In genomic region chr10:91022924-91023707, GRCh38 we compare ENCODE assay signal across 12 cellular contexts.
DNase-seq lines count a peak whose midpoint lies in the region; ATAC-seq and TF ChIP-seq lines count a peak whose summit lies in the region.
"Had no signal": no experiment of that assay in that cellular context is flagged by ENCODE, and none has a peak within 500 bp of the region (broad histone marks: within the 10 kb centered on the region; RNA-seq: fewer than 3 reads in every experiment).

No MANE protein-coding gene starts in this region.

- H3K4me1 Mint-ChIP-seq in brain, result peaks cover 51% of the 10 kb centered on the region
- peaks cover 0 to 5% (median 0%) of the 10 kb centered on the region in 4 donors for H3K4me1 Mint-ChIP-seq in naive thymus-derived CD8-positive, alpha-beta T cell
- H3K4me1 Mint-ChIP-seq: CD14-positive monocyte, immature natural killer cell had no signal

- no peaks in the 10 kb centered on the region for H3F3A ChIP-seq in neural cell (ENCODE audit: insufficient read depth, low read length, poor library complexity, severe bottlenecking)

- intact Hi-C loops in Right ventricle myocardium superior (cut with DNase I), result no loop called here
- intact Hi-C loops in upper lobe of right lung (cut with DNase I), result no loop called here

- H3K27me3 ChIP-seq in neural cell (ENCODE audit: insufficient read depth, low read depth, low read length), result no peaks in the 10 kb centered on the region
- H3K27me3 ChIP-seq in upper lobe of right lung, result no peaks in the 10 kb centered on the region
- H3K27me3 ChIP-seq: SJSA1 had no signal

- TF ChIP-seq EP300 in neural cell (conservative IDR thresholded peaks at IDR 0.05; ENCODE audit: poor library complexity, severe bottlenecking), result no peak

- no peaks in the 10 kb centered on the region for H3K9me2 ChIP-seq in neural cell (ENCODE audit: insufficient read depth, low read length)

- no peaks in the 10 kb centered on the region for H4K20me1 ChIP-seq in neural cell (ENCODE audit: insufficient read depth)

- no peak overlapping the region for H3K4me2 ChIP-seq in neural cell (ENCODE audit: low read length)

- H3K79me2 ChIP-seq in neural cell (replicated peaks; ENCODE audit: insufficient read depth, low read length), result no peaks in the 10 kb centered on the region

- ATAC-seq in Right ventricle myocardium superior (ENCODE audit: poor library complexity) (peak; percentile 88), upper lobe of right lung (no peak)
- ATAC-seq in naive thymus-derived CD8-positive, alpha-beta T cell, result no peak

- H3K27ac ChIP-seq in neural cell (ENCODE audit: low read length) (peak overlapping the region; percentile 29), upper lobe of right lung (peak overlapping the region; percentile 36)
- H3K27ac ChIP-seq: neutrophil, SJSA1 had no signal

- H3K27ac Mint-ChIP-seq in brain, result peak overlapping the region; percentile 81 to 91 (median 84)
- H3K27ac Mint-ChIP-seq in naive thymus-derived CD8-positive, alpha-beta T cell, result peak overlapping the region in 2 of 10 donors; percentile 25 to 41
- H3K27ac Mint-ChIP-seq: CD14-positive monocyte, immature natural killer cell had no signal

- H3K27me3 Mint-ChIP-seq in brain, result peaks cover 4% of the 10 kb centered on the region
- peaks cover 0 to 12% (median 0%) of the 10 kb centered on the region in 5 donors for H3K27me3 Mint-ChIP-seq in naive thymus-derived CD8-positive, alpha-beta T cell

- H3K4me3 Mint-ChIP-seq in brain, result peak overlapping the region in 4 of 5 experiments; percentile 17 to 65 (median 54)
- H3K4me3 Mint-ChIP-seq in naive thymus-derived CD8-positive, alpha-beta T cell, result no peak overlapping the region
- H3K4me3 Mint-ChIP-seq: CD14-positive monocyte, immature natural killer cell had no signal

- H3K36me3 Mint-ChIP-seq in brain, result no peaks in the 10 kb centered on the region
- no peaks in the 10 kb centered on the region for H3K36me3 Mint-ChIP-seq in naive thymus-derived CD8-positive, alpha-beta T cell
- H3K36me3 Mint-ChIP-seq: CD14-positive monocyte, immature natural killer cell had no signal

- no peaks in the 10 kb centered on the region for H3K9me3 ChIP-seq in neural cell (ENCODE audit: low read length)
- no peaks in the 10 kb centered on the region for H3K9me3 ChIP-seq in upper lobe of right lung
- H3K9me3 ChIP-seq: neutrophil, SJSA1 had no signal

- peaks cover 8% of the 10 kb centered on the region for H3K4me1 ChIP-seq in upper lobe of right lung
- H3K4me1 ChIP-seq: SJSA1 had no signal

- POLR2A ChIA-PET in naive thymus-derived CD8-positive, alpha-beta T cell (lab: Charles Lee), result no interaction called here

- H3K36me3 ChIP-seq in neural cell (ENCODE audit: insufficient read depth, low read length), result no peaks in the 10 kb centered on the region
- no peaks in the 10 kb centered on the region for H3K36me3 ChIP-seq in upper lobe of right lung
- H3K36me3 ChIP-seq: neutrophil, SJSA1 had no signal

- H3K9me3 Mint-ChIP-seq in brain, result peaks cover 1 to 20% (median 9%) of the 10 kb centered on the region in 5 experiments
- peaks cover 0 to 9% (median 0%) of the 10 kb centered on the region in 9 donors for H3K9me3 Mint-ChIP-seq in naive thymus-derived CD8-positive, alpha-beta T cell

- no peak for TF ChIP-seq RAD21 in neural cell (conservative IDR thresholded peaks at IDR 0.05)

- no peak overlapping the region for H3K4me3 ChIP-seq in neural cell (ENCODE audit: low read length)
- H3K4me3 ChIP-seq in upper lobe of right lung, result no peak overlapping the region
- H3K4me3 ChIP-seq: SJSA1 had no signal

- no peak for DNase-seq in Right ventricle myocardium superior
- no peak for DNase-seq in upper lobe of right lung
- no peak for DNase-seq in mucosa of gallbladder (ENCODE audit: low spot score)
- no peak for DNase-seq in NCI-H748 treated with DMSO at 0.1 percent for 48 hours (lab: John Stamatoyannopoulos, UW)
- no peak for DNase-seq in naive thymus-derived CD8-positive, alpha-beta T cell
- DNase-seq: immature natural killer cell; stimulated activated CD4-positive, alpha-beta T cell treated with anti-CD3 and anti-CD28 coated beads, Interleukin-2, amount 100 ng/mL, for 24 hours had no signal

- no peak for TF ChIP-seq CTCF in brain (conservative IDR thresholded peaks at IDR 0.05)
- no peak for TF ChIP-seq CTCF in neural cell (IDR thresholded peaks at IDR 0.05; ENCODE audit: poor library complexity, severe bottlenecking)
- TF ChIP-seq CTCF in upper lobe of right lung (IDR thresholded peaks at IDR 0.05), result no peak

- H3K9ac ChIP-seq in neural cell (ENCODE audit: low read length), result peak overlapping the region; percentile 24

- H2AFZ ChIP-seq in neural cell (ENCODE audit: low read depth, low read length), result peak overlapping the region; percentile 18

TF ChIP-seq in neural cell, 6 proteins besides CTCF, POLR2A, EP300 and RAD21:
- TF ChIP-seq TAF1 (IDR thresholded peaks at IDR 0.05; ENCODE audit: low read depth) (no peak), REST (IDR thresholded peaks at IDR 0.05; ENCODE audit: borderline replicate concordance) (no peak), MXI1 (conservative IDR thresholded peaks at IDR 0.05; ENCODE audit: poor library complexity, severe bottlenecking) (no peak), POLR2AphosphoS5 (IDR thresholded peaks at IDR 0.05) (no peak), SMC3 (conservative IDR thresholded peaks at IDR 0.05; ENCODE audit: poor library complexity) (no peak), EZH2 (IDR thresholded peaks at IDR 0.05; ENCODE audit: borderline replicate concordance, insufficient read depth, low read length, poor library complexity, severe bottlenecking) (no peak)

Comparison
In these comparisons a context has a peak if more than half of its experiments do, and no peak if none do; other contexts are left out.
1. H3K4me3 Mint-ChIP-seq: peak in brain (4 of 5); none in naive thymus-derived CD8-positive, alpha-beta T cell (0 of 10).